In the genomic region with DNA sequence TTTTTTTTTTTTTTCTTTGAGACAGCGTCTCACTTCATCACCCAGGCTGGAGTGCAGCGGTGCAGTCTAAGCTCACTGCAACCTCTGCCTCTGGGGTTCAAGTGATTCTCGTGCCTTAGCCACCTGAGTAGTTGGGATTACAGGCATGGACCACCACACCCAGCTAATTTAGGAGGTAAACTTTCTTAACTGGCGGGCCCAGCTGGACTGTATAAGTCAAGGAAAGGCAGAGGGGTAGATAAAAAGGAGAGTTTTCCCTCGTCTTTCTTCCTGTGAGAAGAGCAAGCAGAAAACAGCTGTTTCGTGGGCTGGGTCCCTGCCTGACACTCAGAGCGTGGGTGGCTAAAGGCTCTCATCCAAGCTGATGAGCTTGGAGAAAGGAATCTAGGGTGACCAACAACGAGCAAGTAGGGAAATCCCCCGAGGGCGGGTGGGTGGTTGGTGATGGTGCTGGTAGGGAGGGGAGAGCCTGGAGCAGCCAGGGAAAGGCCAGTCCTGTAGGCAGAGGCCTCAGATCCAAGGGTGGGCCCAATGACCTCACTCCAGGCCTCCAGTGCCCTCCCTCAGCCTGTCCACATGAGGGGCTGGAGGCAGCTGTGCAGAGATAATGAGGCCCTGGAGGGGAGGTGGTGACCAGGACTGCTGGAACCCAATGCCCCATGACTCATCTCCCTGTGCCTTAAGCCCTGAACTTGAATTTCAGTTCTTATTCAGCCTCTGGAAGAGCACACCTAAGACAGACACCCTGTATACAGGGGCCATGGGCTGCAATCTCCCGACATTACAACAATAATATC, we compare ENCODE assay signal across 10 cellular contexts. TPM values are rescaled to one million over a fixed set of nuclear protein-coding genes. Genes with fewer than 3 reads are reported as not detected.
DNase-seq lines count a peak whose midpoint lies in the region; ATAC-seq, FAIRE-seq and TF ChIP-seq lines count a peak whose summit lies in the region.
"Had no signal": no experiment of that assay in that cellular context is flagged by ENCODE, and none has a peak within 500 bp of the region (broad histone marks: within the 10 kb centered on the region; RNA-seq: fewer than 3 reads in every experiment).

No MANE protein-coding gene starts in this region.

- dilution Hi-C loops in mammary epithelial cell (cut with HindIII; ENCODE audit: low sequenced_read_pairs), result no loop called here

- H3K9ac ChIP-seq in mammary epithelial cell (ENCODE audit: insufficient read depth, low read length), result peak overlapping the region; percentile 30

- H3K4me3 ChIP-seq in mammary epithelial cell (replicated peaks in 1 of 3; ENCODE audit: insufficient read depth in 1 of 3, low read depth in 2 of 3, low read length in 3 of 3) (no peak overlapping the region), left lung (no peak overlapping the region), upper lobe of left lung (no peak overlapping the region)

- CTCF ChIA-PET in activated CD4-positive, alpha-beta T cell treated with anti-CD3 and anti-CD28 coated beads for 36 hours (lab: Charles Lee), result interaction anchor here (0.7 to 0.8 kb wide), 2 partner anchors 39 to 105 kb away, joined by 3 read pairs; no protein-coding TSS in a partner anchor
- CTCF ChIA-PET in mammary epithelial cell (lab: Charles Lee; ENCODE audit: low non-redundant PET), result no interaction called here

- peak; percentile 39 for ATAC-seq in activated CD4-positive, alpha-beta T cell treated with anti-CD3 and anti-CD28 coated beads for 36 hours
- peak; percentile 43 for ATAC-seq in left lung
- ATAC-seq in upper lobe of left lung (ENCODE audit: low FRiP score in 2 of 2), result peak; percentile 37 to 87

- no peak for TF ChIP-seq POLR2A in upper lobe of left lung (IDR thresholded peaks at IDR 0.05)

- H3K9me3 ChIP-seq in mammary epithelial cell (replicated peaks; ENCODE audit: insufficient read depth, low read length) (no peaks in the 10 kb centered on the region), left lung (no peaks in the 10 kb centered on the region), upper lobe of left lung (no peaks in the 10 kb centered on the region)

- peaks cover 54% of the 10 kb centered on the region for H3K4me1 ChIP-seq in mammary epithelial cell (ENCODE audit: insufficient read depth, low read length)
- peaks cover 37 to 56% of the 10 kb centered on the region in 2 donors for H3K4me1 ChIP-seq in left lung
- peaks cover 51 to 57% (median 54%) of the 10 kb centered on the region in 4 donors for H3K4me1 ChIP-seq in upper lobe of left lung

- in situ Hi-C loops in mammary epithelial cell (cut with MboI; ENCODE audit: low sequenced_read_pairs in 2 of 2), result no loop called here

- intact Hi-C loops in activated CD4-positive, alpha-beta T cell treated with anti-CD3 and anti-CD28 coated beads for 36 hours (cut with DNase I, micrococcal nuclease), result no loop called here
- intact Hi-C loops in mammary epithelial cell (cut with micrococcal nuclease) (no loop called here), left lung (cut with DNase I) (no loop called here)

- peaks cover 5% of the 10 kb centered on the region for H3K4me1 Mint-ChIP-seq in activated CD4-positive, alpha-beta T cell treated with anti-CD3 and anti-CD28 coated beads for 36 hours

- TF ChIP-seq EP300 in upper lobe of left lung (IDR thresholded peaks at IDR 0.05), result no peak

- TF ChIP-seq CTCF in mammary epithelial cell (conservative IDR thresholded peaks at IDR 0.05 in 1 of 2, IDR thresholded peaks at IDR 0.05 in 1 of 2; ENCODE audit: extremely low read depth in 1 of 2, insufficient read depth in 1 of 2, low read depth in 1 of 2, low read length in 2 of 2), result no peak
- no peak for TF ChIP-seq CTCF in left lung (IDR thresholded peaks at IDR 0.05)
- TF ChIP-seq CTCF in upper lobe of left lung (IDR thresholded peaks at IDR 0.05), result no peak

- H3K9me3 Mint-ChIP-seq in activated CD4-positive, alpha-beta T cell treated with anti-CD3 and anti-CD28 coated beads for 36 hours (ENCODE audit: low read depth), result no peaks in the 10 kb centered on the region
- H3K9me3 Mint-ChIP-seq: CD4-positive, CD25-positive, alpha-beta regulatory T cell had no signal

- H3K4me3 Mint-ChIP-seq in activated CD4-positive, alpha-beta T cell treated with anti-CD3 and anti-CD28 coated beads for 36 hours, result no peak overlapping the region
- H3K4me3 Mint-ChIP-seq: CD4-positive, CD25-positive, alpha-beta regulatory T cell had no signal

- no peak for FAIRE-seq in frontal cortex (lab: Jason Lieb, UNC)

- H3K27me3 Mint-ChIP-seq in activated CD4-positive, alpha-beta T cell treated with anti-CD3 and anti-CD28 coated beads for 36 hours, result no peaks in the 10 kb centered on the region
- H3K27me3 Mint-ChIP-seq: CD4-positive, CD25-positive, alpha-beta regulatory T cell had no signal

- POLR2A ChIA-PET in activated CD4-positive, alpha-beta T cell treated with anti-CD3 and anti-CD28 coated beads for 36 hours (lab: Charles Lee), result no interaction called here

- peaks cover 9% of the 10 kb centered on the region for H3K36me3 Mint-ChIP-seq in activated CD4-positive, alpha-beta T cell treated with anti-CD3 and anti-CD28 coated beads for 36 hours (ENCODE audit: low read depth)

- H4K20me1 ChIP-seq in mammary epithelial cell (ENCODE audit: insufficient read depth, low read length), result no peaks in the 10 kb centered on the region

- H3K27ac ChIP-seq in mammary epithelial cell (ENCODE audit: insufficient read depth, low read depth, low read length), result peak overlapping the region; percentile 65
- peak overlapping the region in 1 of 2 donors; percentile 51 for H3K27ac ChIP-seq in left lung
- H3K27ac ChIP-seq in upper lobe of left lung, result peak overlapping the region; percentile 12 to 48 (median 42)

- no peak overlapping the region for H3K27ac Mint-ChIP-seq in activated CD4-positive, alpha-beta T cell treated with anti-CD3 and anti-CD28 coated beads for 36 hours
- H3K27ac Mint-ChIP-seq: CD4-positive, CD25-positive, alpha-beta regulatory T cell had no signal

- no peaks in the 10 kb centered on the region for H3K27me3 ChIP-seq in mammary epithelial cell (ENCODE audit: insufficient read depth, low read length)
- H3K27me3 ChIP-seq in left lung, result no peaks in the 10 kb centered on the region
- no peaks in the 10 kb centered on the region for H3K27me3 ChIP-seq in upper lobe of left lung

- H3K36me3 ChIP-seq in mammary epithelial cell (ENCODE audit: insufficient read depth, low read length) (no peaks in the 10 kb centered on the region), left lung (no peaks in the 10 kb centered on the region), upper lobe of left lung (peaks cover 0 to 7% (median 0%) of the 10 kb centered on the region in 4 donors)

- H2AFZ ChIP-seq in mammary epithelial cell (ENCODE audit: low read depth, low read length), result peak overlapping the region; percentile 41

- DNase-seq in activated CD4-positive, alpha-beta T cell treated with anti-CD3 and anti-CD28 coated beads for 36 hours, result no peak
- no peak for DNase-seq in activated CD4-positive, alpha-beta T cell treated with anti-CD3 and anti-CD28 coated beads, Interleukin-2, amount 50 U/mL, for 1 hour
- DNase-seq in mammary epithelial cell (peak; percentile 99), left lung (peak; percentile 61 to 73), upper lobe of left lung (no peak), NCI-H2107 treated with DMSO at 0.1 percent for 48 hours (lab: John Stamatoyannopoulos, UW; ENCODE audit: unreplicated experiment) (no peak), NCI-H2107 (lab: John Stamatoyannopoulos, UW) (no peak), frontal cortex (ENCODE audit: low spot score in 2 of 2) (no peak)
- DNase-seq: CD4-positive, CD25-positive, alpha-beta regulatory T cell; stimulated activated CD4-positive, alpha-beta T cell treated with anti-CD3 and anti-CD28 coated beads, Interleukin-12 subunit alpha, Interleukin-12 subunit beta, amount 100 ng/mL, for 4 hours had no signal

- H3K79me2 ChIP-seq in mammary epithelial cell (ENCODE audit: insufficient read depth, low read length), result no peaks in the 10 kb centered on the region

- 8% methylated on average over 9 of the region's 11 CpGs for WGBS in mammary epithelial cell (ENCODE audit: low coverage, missing lambda C conversion rate)
- 63 to 72% methylated on average over 9 to 11 of the region's 11 CpGs for WGBS in upper lobe of left lung, 2 donors

- no TSS peak for BruUV-seq in mammary epithelial cell (replicated peaks; lab: Mats Ljungman, UMichigan)

- peak overlapping the region; percentile 71 for H3K4me2 ChIP-seq in mammary epithelial cell (ENCODE audit: insufficient read depth, low read depth, low read length)

RNA-seq across cellular contexts. Expression of a gene that starts 43.1 kb away (rescaled TPM):
- 10 to 100 TPM; 20.1 to 22.9 TPM for total RNA-seq in activated CD4-positive, alpha-beta T cell treated with anti-CD3 and anti-CD28 coated beads for 36 hours
- 10 to 100 TPM; 15.7 to 21.7 TPM for total RNA-seq in mammary epithelial cell
- polyA plus RNA-seq in mammary epithelial cell, result 8.1 TPM
- polyA minus RNA-seq in mammary epithelial cell, result 86.4 TPM
- 100 to 1,000 TPM in 1 of 2 donors, 10 to 100 TPM in 1; 68.0 to 104 TPM for total RNA-seq in left lung
- total RNA-seq in upper lobe of left lung, result 100 to 1,000 TPM in 2 of 6 donors, 10 to 100 TPM in 4; 78.6 to 176 (median 87.8) TPM
- 5.3 TPM for total RNA-seq in frontal cortex

Comparison
In these comparisons a context has a peak if more than half of its experiments do, and no peak if none do; other contexts are left out.
1. DNase-seq: peak in mammary epithelial cell (single experiment) and left lung (2 of 2); none in activated CD4-positive, alpha-beta T cell treated with anti-CD3 and anti-CD28 coated beads for 36 hours (single experiment), activated CD4-positive, alpha-beta T cell treated with anti-CD3 and anti-CD28 coated beads, Interleukin-2, amount 50 U/mL, for 1 hour (single experiment), upper lobe of left lung (0 of 2), NCI-H2107 treated with DMSO at 0.1 percent for 48 hours (single experiment), NCI-H2107 (single experiment) and frontal cortex (0 of 2).
2. Peak in every context shown above with its lines, with median percentiles within 50 percentile points of each other: ATAC-seq.